ENCODE assay signal across 1 cellular context in the genomic region with DNA sequence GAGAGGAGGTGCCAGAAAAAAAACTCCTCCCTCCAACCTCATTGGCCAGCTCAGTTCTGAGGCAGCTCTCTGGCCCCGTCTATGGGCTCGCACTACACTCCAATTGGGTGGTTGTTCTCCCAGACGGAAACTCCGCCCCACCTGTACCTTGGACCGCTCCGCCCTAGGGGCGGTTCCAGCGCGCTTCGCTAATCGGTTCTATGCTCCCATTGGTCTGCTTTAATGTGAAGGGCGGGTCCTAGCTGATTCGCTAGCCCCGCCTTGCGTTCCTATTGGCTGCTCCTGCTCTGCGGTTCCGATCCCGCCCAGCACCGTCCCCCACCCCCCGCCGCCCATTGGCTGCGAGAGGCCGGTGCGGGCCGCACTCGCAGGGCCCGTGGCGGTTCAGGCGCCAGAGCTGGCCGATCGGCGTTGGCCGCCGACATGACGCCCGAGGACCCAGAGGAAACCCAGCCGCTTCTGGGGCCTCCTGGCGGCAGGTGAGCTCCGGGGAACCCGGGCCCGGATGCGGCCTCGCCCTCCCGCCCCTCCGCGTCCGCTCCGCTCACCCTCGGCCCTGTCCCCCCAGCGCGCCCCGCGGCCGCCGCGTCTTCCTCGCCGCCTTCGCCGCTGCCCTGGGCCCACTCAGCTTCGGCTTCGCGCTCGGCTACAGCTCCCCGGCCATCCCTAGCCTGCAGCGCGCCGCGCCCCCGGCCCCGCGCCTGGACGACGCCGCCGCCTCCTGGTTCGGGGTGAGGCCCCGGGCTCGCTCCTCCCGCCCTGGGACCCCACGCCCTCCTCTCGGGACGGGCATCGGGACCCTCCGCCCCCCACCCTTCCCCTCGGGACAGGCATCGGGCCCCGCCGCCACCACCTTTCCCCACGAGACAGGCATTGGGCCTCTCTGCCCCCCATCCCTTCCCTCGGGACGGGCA.
TF ChIP-seq lines count a peak whose summit lies in the region.

A gene with protein sequence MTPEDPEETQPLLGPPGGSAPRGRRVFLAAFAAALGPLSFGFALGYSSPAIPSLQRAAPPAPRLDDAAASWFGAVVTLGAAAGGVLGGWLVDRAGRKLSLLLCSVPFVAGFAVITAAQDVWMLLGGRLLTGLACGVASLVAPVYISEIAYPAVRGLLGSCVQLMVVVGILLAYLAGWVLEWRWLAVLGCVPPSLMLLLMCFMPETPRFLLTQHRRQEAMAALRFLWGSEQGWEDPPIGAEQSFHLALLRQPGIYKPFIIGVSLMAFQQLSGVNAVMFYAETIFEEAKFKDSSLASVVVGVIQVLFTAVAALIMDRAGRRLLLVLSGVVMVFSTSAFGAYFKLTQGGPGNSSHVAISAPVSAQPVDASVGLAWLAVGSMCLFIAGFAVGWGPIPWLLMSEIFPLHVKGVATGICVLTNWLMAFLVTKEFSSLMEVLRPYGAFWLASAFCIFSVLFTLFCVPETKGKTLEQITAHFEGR (plus strand): TSS at position 362 of the 914 bp plus-strand sequence. CDS start 62 bp downstream, at position 424.

TF ChIP-seq in GM12878, 131 proteins besides CTCF, POLR2A, EP300 and RAD21 (continued from another document and continues in another):
- TF ChIP-seq, protein P1, sequence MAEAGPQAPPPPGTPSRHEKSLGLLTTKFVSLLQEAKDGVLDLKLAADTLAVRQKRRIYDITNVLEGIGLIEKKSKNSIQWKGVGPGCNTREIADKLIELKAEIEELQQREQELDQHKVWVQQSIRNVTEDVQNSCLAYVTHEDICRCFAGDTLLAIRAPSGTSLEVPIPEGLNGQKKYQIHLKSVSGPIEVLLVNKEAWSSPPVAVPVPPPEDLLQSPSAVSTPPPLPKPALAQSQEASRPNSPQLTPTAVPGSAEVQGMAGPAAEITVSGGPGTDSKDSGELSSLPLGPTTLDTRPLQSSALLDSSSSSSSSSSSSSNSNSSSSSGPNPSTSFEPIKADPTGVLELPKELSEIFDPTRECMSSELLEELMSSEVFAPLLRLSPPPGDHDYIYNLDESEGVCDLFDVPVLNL (IDR thresholded peaks at IDR 0.05; ENCODE audit: low read depth, low read length), result no peak
- TF ChIP-seq, protein P2, sequence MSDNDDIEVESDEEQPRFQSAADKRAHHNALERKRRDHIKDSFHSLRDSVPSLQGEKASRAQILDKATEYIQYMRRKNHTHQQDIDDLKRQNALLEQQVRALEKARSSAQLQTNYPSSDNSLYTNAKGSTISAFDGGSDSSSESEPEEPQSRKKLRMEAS (IDR thresholded peaks at IDR 0.05; ENCODE audit: low read depth, low read length), result 0 out of 2 replicates have a peak, but pooled peaks have one; percentile 1
- TF ChIP-seq, protein P3, sequence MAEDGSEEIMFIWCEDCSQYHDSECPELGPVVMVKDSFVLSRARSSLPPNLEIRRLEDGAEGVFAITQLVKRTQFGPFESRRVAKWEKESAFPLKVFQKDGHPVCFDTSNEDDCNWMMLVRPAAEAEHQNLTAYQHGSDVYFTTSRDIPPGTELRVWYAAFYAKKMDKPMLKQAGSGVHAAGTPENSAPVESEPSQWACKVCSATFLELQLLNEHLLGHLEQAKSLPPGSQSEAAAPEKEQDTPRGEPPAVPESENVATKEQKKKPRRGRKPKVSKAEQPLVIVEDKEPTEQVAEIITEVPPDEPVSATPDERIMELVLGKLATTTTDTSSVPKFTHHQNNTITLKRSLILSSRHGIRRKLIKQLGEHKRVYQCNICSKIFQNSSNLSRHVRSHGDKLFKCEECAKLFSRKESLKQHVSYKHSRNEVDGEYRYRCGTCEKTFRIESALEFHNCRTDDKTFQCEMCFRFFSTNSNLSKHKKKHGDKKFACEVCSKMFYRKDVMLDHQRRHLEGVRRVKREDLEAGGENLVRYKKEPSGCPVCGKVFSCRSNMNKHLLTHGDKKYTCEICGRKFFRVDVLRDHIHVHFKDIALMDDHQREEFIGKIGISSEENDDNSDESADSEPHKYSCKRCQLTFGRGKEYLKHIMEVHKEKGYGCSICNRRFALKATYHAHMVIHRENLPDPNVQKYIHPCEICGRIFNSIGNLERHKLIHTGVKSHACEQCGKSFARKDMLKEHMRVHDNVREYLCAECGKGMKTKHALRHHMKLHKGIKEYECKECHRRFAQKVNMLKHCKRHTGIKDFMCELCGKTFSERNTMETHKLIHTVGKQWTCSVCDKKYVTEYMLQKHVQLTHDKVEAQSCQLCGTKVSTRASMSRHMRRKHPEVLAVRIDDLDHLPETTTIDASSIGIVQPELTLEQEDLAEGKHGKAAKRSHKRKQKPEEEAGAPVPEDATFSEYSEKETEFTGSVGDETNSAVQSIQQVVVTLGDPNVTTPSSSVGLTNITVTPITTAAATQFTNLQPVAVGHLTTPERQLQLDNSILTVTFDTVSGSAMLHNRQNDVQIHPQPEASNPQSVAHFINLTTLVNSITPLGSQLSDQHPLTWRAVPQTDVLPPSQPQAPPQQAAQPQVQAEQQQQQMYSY (CRISPR knock-in tag; IDR thresholded peaks at IDR 0.05), result no peak
- no peak for TF ChIP-seq FOXK2 (IDR thresholded peaks at IDR 0.05)
- TF ChIP-seq ATF7 (IDR thresholded peaks at IDR 0.05; ENCODE audit: low read depth), result no peak
- no peak for TF ChIP-seq GABPA (IDR thresholded peaks at IDR 0.05; ENCODE audit: low read depth)
- TF ChIP-seq, protein P4, sequence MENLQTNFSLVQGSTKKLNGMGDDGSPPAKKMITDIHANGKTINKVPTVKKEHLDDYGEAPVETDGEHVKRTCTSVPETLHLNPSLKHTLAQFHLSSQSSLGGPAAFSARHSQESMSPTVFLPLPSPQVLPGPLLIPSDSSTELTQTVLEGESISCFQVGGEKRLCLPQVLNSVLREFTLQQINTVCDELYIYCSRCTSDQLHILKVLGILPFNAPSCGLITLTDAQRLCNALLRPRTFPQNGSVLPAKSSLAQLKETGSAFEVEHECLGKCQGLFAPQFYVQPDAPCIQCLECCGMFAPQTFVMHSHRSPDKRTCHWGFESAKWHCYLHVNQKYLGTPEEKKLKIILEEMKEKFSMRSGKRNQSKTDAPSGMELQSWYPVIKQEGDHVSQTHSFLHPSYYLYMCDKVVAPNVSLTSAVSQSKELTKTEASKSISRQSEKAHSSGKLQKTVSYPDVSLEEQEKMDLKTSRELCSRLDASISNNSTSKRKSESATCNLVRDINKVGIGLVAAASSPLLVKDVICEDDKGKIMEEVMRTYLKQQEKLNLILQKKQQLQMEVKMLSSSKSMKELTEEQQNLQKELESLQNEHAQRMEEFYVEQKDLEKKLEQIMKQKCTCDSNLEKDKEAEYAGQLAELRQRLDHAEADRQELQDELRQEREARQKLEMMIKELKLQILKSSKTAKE (IDR thresholded peaks at IDR 0.05; ENCODE audit: low read depth, poor library complexity, severe bottlenecking), result no peak
- TF ChIP-seq, protein P5, sequence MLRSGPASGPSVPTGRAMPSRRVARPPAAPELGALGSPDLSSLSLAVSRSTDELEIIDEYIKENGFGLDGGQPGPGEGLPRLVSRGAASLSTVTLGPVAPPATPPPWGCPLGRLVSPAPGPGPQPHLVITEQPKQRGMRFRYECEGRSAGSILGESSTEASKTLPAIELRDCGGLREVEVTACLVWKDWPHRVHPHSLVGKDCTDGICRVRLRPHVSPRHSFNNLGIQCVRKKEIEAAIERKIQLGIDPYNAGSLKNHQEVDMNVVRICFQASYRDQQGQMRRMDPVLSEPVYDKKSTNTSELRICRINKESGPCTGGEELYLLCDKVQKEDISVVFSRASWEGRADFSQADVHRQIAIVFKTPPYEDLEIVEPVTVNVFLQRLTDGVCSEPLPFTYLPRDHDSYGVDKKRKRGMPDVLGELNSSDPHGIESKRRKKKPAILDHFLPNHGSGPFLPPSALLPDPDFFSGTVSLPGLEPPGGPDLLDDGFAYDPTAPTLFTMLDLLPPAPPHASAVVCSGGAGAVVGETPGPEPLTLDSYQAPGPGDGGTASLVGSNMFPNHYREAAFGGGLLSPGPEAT (IDR thresholded peaks at IDR 0.05; ENCODE audit: low read depth), result no peak
- no peak for TF ChIP-seq FOXM1 (IDR thresholded peaks at IDR 0.05; ENCODE audit: low read depth, low read length)
- peak; percentile 79 for TF ChIP-seq RFX5 (IDR thresholded peaks at IDR 0.05; ENCODE audit: low read depth, low read length)
- TF ChIP-seq KDM1A (IDR thresholded peaks at IDR 0.05; ENCODE audit: borderline replicate concordance), result no peak
- TF ChIP-seq ZNF217 (IDR thresholded peaks at IDR 0.05), result 0 out of 2 replicates have a peak, but pooled peaks have one; percentile 35
- no peak for TF ChIP-seq STAT3 (IDR thresholded peaks at IDR 0.05; ENCODE audit: low read depth, low read length)
- TF ChIP-seq MEF2B (IDR thresholded peaks at IDR 0.05; ENCODE audit: partially characterized antibody, poor library complexity, severe bottlenecking), result no peak
- no peak for TF ChIP-seq HDAC6 (IDR thresholded peaks at IDR 0.05; ENCODE audit: unreplicated experiment)
- peak; percentile 48 for TF ChIP-seq IKZF1 (conservative IDR thresholded peaks at IDR 0.05)
- no peak for TF ChIP-seq MTA2 (IDR thresholded peaks at IDR 0.05; ENCODE audit: low read depth)
- TF ChIP-seq SMAD5 (IDR thresholded peaks at IDR 0.05; ENCODE audit: low read depth), result no peak
- no peak for TF ChIP-seq NFIC (IDR thresholded peaks at IDR 0.05; ENCODE audit: low read depth, low read length)
- TF ChIP-seq, protein P6, sequence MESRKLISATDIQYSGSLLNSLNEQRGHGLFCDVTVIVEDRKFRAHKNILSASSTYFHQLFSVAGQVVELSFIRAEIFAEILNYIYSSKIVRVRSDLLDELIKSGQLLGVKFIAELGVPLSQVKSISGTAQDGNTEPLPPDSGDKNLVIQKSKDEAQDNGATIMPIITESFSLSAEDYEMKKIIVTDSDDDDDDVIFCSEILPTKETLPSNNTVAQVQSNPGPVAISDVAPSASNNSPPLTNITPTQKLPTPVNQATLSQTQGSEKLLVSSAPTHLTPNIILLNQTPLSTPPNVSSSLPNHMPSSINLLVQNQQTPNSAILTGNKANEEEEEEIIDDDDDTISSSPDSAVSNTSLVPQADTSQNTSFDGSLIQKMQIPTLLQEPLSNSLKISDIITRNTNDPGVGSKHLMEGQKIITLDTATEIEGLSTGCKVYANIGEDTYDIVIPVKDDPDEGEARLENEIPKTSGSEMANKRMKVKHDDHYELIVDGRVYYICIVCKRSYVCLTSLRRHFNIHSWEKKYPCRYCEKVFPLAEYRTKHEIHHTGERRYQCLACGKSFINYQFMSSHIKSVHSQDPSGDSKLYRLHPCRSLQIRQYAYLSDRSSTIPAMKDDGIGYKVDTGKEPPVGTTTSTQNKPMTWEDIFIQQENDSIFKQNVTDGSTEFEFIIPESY (IDR thresholded peaks at IDR 0.05), result no peak
- TF ChIP-seq, protein P7, sequence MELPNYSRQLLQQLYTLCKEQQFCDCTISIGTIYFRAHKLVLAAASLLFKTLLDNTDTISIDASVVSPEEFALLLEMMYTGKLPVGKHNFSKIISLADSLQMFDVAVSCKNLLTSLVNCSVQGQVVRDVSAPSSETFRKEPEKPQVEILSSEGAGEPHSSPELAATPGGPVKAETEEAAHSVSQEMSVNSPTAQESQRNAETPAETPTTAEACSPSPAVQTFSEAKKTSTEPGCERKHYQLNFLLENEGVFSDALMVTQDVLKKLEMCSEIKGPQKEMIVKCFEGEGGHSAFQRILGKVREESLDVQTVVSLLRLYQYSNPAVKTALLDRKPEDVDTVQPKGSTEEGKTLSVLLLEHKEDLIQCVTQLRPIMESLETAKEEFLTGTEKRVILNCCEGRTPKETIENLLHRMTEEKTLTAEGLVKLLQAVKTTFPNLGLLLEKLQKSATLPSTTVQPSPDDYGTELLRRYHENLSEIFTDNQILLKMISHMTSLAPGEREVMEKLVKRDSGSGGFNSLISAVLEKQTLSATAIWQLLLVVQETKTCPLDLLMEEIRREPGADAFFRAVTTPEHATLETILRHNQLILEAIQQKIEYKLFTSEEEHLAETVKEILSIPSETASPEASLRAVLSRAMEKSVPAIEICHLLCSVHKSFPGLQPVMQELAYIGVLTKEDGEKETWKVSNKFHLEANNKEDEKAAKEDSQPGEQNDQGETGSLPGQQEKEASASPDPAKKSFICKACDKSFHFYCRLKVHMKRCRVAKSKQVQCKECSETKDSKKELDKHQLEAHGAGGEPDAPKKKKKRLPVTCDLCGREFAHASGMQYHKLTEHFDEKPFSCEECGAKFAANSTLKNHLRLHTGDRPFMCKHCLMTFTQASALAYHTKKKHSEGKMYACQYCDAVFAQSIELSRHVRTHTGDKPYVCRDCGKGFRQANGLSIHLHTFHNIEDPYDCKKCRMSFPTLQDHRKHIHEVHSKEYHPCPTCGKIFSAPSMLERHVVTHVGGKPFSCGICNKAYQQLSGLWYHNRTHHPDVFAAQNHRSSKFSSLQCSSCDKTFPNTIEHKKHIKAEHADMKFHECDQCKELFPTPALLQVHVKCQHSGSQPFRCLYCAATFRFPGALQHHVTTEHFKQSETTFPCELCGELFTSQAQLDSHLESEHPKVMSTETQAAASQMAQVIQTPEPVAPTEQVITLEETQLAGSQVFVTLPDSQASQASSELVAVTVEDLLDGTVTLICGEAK (IDR thresholded peaks at IDR 0.05; ENCODE audit: borderline replicate concordance), result no peak; the same call in 1 of the 2 replicates
- no peak for TF ChIP-seq JUND (IDR thresholded peaks at IDR 0.05; ENCODE audit: low read depth, low read length)
- no peak for TF ChIP-seq POLR2AphosphoS5 (IDR thresholded peaks at IDR 0.05; ENCODE audit: low read length)
- no peak for TF ChIP-seq TCF3 (IDR thresholded peaks at IDR 0.05; ENCODE audit: borderline replicate concordance, insufficient read depth, low read depth, low read length)
- TF ChIP-seq, protein P8, sequence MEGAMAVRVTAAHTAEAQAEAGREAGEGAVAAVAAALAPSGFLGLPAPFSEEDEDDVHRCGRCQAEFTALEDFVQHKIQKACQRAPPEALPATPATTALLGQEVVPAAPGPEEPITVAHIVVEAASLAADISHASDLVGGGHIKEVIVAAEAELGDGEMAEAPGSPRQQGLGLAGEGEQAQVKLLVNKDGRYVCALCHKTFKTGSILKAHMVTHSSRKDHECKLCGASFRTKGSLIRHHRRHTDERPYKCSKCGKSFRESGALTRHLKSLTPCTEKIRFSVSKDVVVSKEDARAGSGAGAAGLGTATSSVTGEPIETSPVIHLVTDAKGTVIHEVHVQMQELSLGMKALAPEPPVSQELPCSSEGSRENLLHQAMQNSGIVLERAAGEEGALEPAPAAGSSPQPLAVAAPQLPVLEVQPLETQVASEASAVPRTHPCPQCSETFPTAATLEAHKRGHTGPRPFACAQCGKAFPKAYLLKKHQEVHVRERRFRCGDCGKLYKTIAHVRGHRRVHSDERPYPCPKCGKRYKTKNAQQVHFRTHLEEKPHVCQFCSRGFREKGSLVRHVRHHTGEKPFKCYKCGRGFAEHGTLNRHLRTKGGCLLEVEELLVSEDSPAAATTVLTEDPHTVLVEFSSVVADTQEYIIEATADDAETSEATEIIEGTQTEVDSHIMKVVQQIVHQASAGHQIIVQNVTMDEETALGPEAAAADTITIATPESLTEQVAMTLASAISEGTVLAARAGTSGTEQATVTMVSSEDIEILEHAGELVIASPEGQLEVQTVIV (IDR thresholded peaks at IDR 0.05; ENCODE audit: borderline replicate concordance, partially characterized antibody), result no peak
- 0 out of 2 replicates have a peak, but pooled peaks have one; percentile 42 for TF ChIP-seq TAF1 (IDR thresholded peaks at IDR 0.05; ENCODE audit: borderline replicate concordance, low read depth, low read length)
- TF ChIP-seq ZBED1 (IDR thresholded peaks at IDR 0.05; ENCODE audit: borderline replicate concordance), result no peak
- TF ChIP-seq NBN (IDR thresholded peaks at IDR 0.05), result no peak
